In genomic region chr7:34939175-34939574, GRCh38 we compare ENCODE assay signal across 14 cellular contexts.
DNase-seq lines count a peak whose midpoint lies in the region; ATAC-seq and TF ChIP-seq lines count a peak whose summit lies in the region.
"Had no signal": no experiment of that assay in that cellular context is flagged by ENCODE, and none has a peak within 500 bp of the region (broad histone marks: within the 10 kb centered on the region; RNA-seq: fewer than 3 reads in every experiment).

No MANE protein-coding gene starts in this region.

- ATAC-seq in HG02885 (IDR thresholded peaks at IDR 0.05; ENCODE audit: poor library complexity, unreplicated experiment) = no peak
- no peak for ATAC-seq in stimulated activated naive CD8-positive, alpha-beta T cell treated with anti-CD3 and anti-CD28 coated beads, Interleukin-15, Interleukin-2, amounts not matched to agents 100 U/mL and 50 U/mL, for 24 hours
- ATAC-seq in HG03354 (IDR thresholded peaks at IDR 0.05; ENCODE audit: poor library complexity, severe bottlenecking, unreplicated experiment) = no peak
- ATAC-seq: mucosa of descending colon, SK-N-SH treated with all-trans-retinoic acid at 6 μM for 48 hours had no signal

- in situ Hi-C loops in brain microvascular endothelial cell (cut with HindIII; ENCODE audit: low pct_ligation_motif_present, low sequenced_read_pairs) = no loop called here

- peak overlapping the region; percentile 78 for H3K27ac ChIP-seq in brain microvascular endothelial cell
- H3K27ac ChIP-seq: esophagus squamous epithelium had no signal

- H3K4me3 ChIP-seq in brain microvascular endothelial cell (ENCODE audit: low read depth, low read length) (no peak overlapping the region), kidney epithelial cell (ENCODE audit: low read depth, low read length) (no peak overlapping the region)
- H3K4me3 ChIP-seq: esophagus squamous epithelium, mucosa of descending colon had no signal

- TF ChIP-seq CTCF in brain microvascular endothelial cell (IDR thresholded peaks at IDR 0.05; ENCODE audit: low read depth, low read length, missing control alignments) (no peak), kidney epithelial cell (IDR thresholded peaks at IDR 0.05; ENCODE audit: insufficient read depth, low read length, poor library complexity, severe bottlenecking) (no peak)

- H3K36me3 ChIP-seq in brain microvascular endothelial cell (replicated peaks) = no peaks in the 10 kb centered on the region
- H3K36me3 ChIP-seq in kidney epithelial cell (ENCODE audit: control insufficient read depth, insufficient read depth, low read length) = no peaks in the 10 kb centered on the region

- peak; percentile 3 for DNase-seq in AG08395 (ENCODE audit: low spot score)
- DNase-seq in HuH-7 (ENCODE audit: low spot score) = peak; percentile 1
- peak; percentile 91 for DNase-seq in brain microvascular endothelial cell
- peak; percentile 25 for DNase-seq in kidney epithelial cell (ENCODE audit: low read depth)
- DNase-seq in NCI-H82 treated with DMSO at 0.1 percent for 48 hours (lab: John Stamatoyannopoulos, UW; ENCODE audit: unreplicated experiment) = no peak
- no peak for DNase-seq in stimulated activated naive CD8-positive, alpha-beta T cell treated with anti-CD3 and anti-CD28 coated beads, Interleukin-15, Interleukin-2, amounts not matched to agents 100 U/mL and 50 U/mL, for 24 hours
- DNase-seq: activated B cell treated with CpG ODN at 0.5 μM for 24 hours; activated naive CD8-positive, alpha-beta T cell treated with anti-CD3 and anti-CD28 coated beads, Interleukin-2, amount 10 ng/mL, durations not matched to agents 7 days and 5 days; esophagus squamous epithelium; mucosa of descending colon; trophoblast cell had no signal

- H3K27me3 ChIP-seq in brain microvascular endothelial cell (replicated peaks) = no peaks in the 10 kb centered on the region
- H3K27me3 ChIP-seq in kidney epithelial cell (ENCODE audit: control insufficient read depth, insufficient read depth, low read length) = no peaks in the 10 kb centered on the region
- H3K27me3 ChIP-seq: esophagus squamous epithelium had no signal

Comparison
In these comparisons a context has a peak if more than half of its experiments do, and no peak if none do; other contexts are left out.
1. DNase-seq: peak in AG08395 (single experiment), HuH-7 (single experiment), brain microvascular endothelial cell (single experiment) and kidney epithelial cell (single experiment); none in NCI-H82 treated with DMSO at 0.1 percent for 48 hours (single experiment) and stimulated activated naive CD8-positive, alpha-beta T cell treated with anti-CD3 and anti-CD28 coated beads, Interleukin-15, Interleukin-2, amounts not matched to agents 100 U/mL and 50 U/mL, for 24 hours (single experiment).